In the genomic region with DNA sequence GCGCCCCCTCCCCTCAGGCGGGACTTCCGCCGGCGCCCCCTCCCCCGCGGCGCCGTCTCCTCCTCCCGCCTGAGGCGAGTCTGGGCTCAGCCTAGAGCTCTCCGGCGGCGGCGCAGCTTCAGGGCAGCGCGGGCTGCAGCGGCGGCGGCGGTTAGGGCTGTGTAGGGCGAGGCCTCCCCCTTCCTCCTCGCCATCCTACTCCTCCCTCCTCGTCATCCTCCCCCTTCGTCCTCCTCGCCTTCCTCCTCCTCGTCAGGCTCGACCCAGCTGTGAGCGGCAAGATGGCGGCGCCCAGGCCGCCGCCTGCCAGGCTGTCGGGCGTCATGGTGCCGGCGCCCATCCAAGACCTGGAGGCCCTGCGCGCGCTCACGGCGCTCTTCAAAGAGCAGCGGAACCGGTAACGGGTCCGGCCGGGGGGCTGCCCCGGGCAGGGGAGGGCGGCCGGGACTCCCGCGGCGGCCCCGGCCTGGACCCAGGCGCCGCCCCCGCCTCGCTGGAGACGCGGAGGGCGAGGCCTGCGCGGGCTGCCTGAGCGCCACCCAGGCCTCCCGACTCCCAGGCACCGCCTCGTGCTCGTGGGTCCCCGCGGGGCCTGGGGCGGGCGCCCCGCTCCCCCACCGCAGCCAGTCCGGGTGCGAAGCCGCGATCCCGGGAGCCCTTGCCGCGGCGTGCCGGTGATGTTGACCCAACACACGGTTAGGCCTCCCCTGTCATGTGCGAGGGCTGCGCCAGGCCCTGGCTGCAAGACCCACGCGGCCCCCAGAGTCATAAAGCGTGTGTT, we compare ENCODE assay signal across 8 cellular contexts. TPM values are rescaled to one million over a fixed set of nuclear protein-coding genes. Genes with fewer than 3 reads are reported as not detected.
A peak's percentile ranks its signal among the peaks of the same experiment; 100 is the strongest.
DNase-seq lines count a peak whose midpoint lies in the region; ATAC-seq and TF ChIP-seq lines count a peak whose summit lies in the region.

A gene with protein sequence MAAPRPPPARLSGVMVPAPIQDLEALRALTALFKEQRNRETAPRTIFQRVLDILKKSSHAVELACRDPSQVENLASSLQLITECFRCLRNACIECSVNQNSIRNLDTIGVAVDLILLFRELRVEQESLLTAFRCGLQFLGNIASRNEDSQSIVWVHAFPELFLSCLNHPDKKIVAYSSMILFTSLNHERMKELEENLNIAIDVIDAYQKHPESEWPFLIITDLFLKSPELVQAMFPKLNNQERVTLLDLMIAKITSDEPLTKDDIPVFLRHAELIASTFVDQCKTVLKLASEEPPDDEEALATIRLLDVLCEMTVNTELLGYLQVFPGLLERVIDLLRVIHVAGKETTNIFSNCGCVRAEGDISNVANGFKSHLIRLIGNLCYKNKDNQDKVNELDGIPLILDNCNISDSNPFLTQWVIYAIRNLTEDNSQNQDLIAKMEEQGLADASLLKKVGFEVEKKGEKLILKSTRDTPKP (plus strand): TSS at position 52 of the 781 bp plus-strand sequence. CDS start 230 bp downstream, at position 282.

- H3K18ac ChIP-seq in neuronal stem cell (ENCODE audit: low read length) = peak within 1 kb of the TSS; percentile 99

- peak; percentile 64 to 77 (median 74) for DNase-seq in CD4-positive, alpha-beta memory T cell
- DNase-seq in Kasumi-1 (lab: John Stamatoyannopoulos, UW) = peak; percentile 57 to 58
- DNase-seq in SJSA1 (ENCODE audit: low read depth in 1 of 2, low spot score in 2 of 2) = peak; percentile 83 to 88
- DNase-seq in activated naive CD4-positive, alpha-beta T cell (lab: John Stamatoyannopoulos, UW) = peak; percentile 29 to 68 (median 51)
- DNase-seq in neuronal stem cell (ENCODE audit: low spot score) = peak; percentile 81
- DNase-seq in stromal cell of bone marrow (ENCODE audit: low read depth) = peak; percentile 40

- peak within 1 kb of the TSS; percentile 71 to 92 (median 87) for H3K27ac Mint-ChIP-seq in CD4-positive, alpha-beta memory T cell

- H3K36me3 Mint-ChIP-seq in CD4-positive, alpha-beta memory T cell = peaks cover 3 to 4% of the 10 kb centered on the region in 2 donors

- TF ChIP-seq POLR2A in gastroesophageal sphincter (IDR thresholded peaks at IDR 0.05) = peak; percentile 26 to 41

- peak within 1 kb of the TSS; percentile 96 for H2BK5ac ChIP-seq in neuronal stem cell (ENCODE audit: low read length)

- H3K27ac ChIP-seq in CD4-positive, alpha-beta memory T cell (ENCODE audit: low read depth, low read length) = peak within 1 kb of the TSS; percentile 36
- H3K27ac ChIP-seq in SJSA1 = peak within 1 kb of the TSS; percentile 95
- peak within 1 kb of the TSS; percentile 18 to 90 (median 86) for H3K27ac ChIP-seq in gastroesophageal sphincter
- H3K27ac ChIP-seq in neuronal stem cell (replicated peaks; ENCODE audit: low read length) = peak within 1 kb of the TSS; percentile 89

- H3K4me2 ChIP-seq in neuronal stem cell (ENCODE audit: insufficient read depth, low read length, poor library complexity, severe bottlenecking) = peak within 1 kb of the TSS; percentile 83

- H3K27me3 Mint-ChIP-seq in CD4-positive, alpha-beta memory T cell = peaks cover 0 to 5% of the 10 kb centered on the region in 2 donors

- WGBS in gastroesophageal sphincter (ENCODE audit: low coverage in 1 of 2), 2 donors = 0% methylated on average over 4 of the region's 89 CpGs; no CpG with 5 or more reads in 1 of the 2 donors
- WGBS in neuronal stem cell (ENCODE audit: extremely low coverage in 2 of 2, insufficient read length in 2 of 2, insufficient replicate concordance in 1 of 2), 2 donors = no CpG with 5 or more reads among the region's 89 CpGs

- peak in 1 of 4 experiments; percentile 7 for TF ChIP-seq CTCF in gastroesophageal sphincter (IDR thresholded peaks at IDR 0.05)

- POLR2A ChIA-PET in CD4-positive, alpha-beta memory T cell (lab: Charles Lee; ENCODE audit: partially characterized antibody) = interaction anchor here (1.4 kb wide), 1 partner anchor 365 kb away, joined by 4 read pairs; no protein-coding TSS in a partner anchor

- peaks cover 0 to 3% (median 0%) of the 10 kb centered on the region in 8 donors for H3K9me3 Mint-ChIP-seq in CD4-positive, alpha-beta memory T cell

- peak within 1 kb of the TSS; percentile 96 for H3K4ac ChIP-seq in neuronal stem cell (ENCODE audit: low read length)

- H4K91ac ChIP-seq in neuronal stem cell (ENCODE audit: low read depth, low read length, poor library complexity) = peak within 1 kb of the TSS; percentile 53

- H2BK120ac ChIP-seq in neuronal stem cell (ENCODE audit: low read depth, low read length) = peak within 1 kb of the TSS; percentile 83

- ATAC-seq in GM21423 (IDR thresholded peaks at IDR 0.05; ENCODE audit: unreplicated experiment) (peak; percentile 63), gastroesophageal sphincter (peak; percentile 83)

- no peak for TF ChIP-seq EP300 in gastroesophageal sphincter (IDR thresholded peaks at IDR 0.05)

- H3K36me3 ChIP-seq in CD4-positive, alpha-beta memory T cell (ENCODE audit: insufficient read depth, low read length) = no peaks in the 10 kb centered on the region
- peaks cover 45% of the 10 kb centered on the region for H3K36me3 ChIP-seq in SJSA1
- H3K36me3 ChIP-seq in gastroesophageal sphincter = peaks cover 0 to 9% of the 10 kb centered on the region in 2 donors
- H3K36me3 ChIP-seq in neuronal stem cell (replicated peaks in 1 of 2; ENCODE audit: control insufficient read depth in 2 of 2, insufficient read depth in 2 of 2, low read length in 2 of 2) = peaks cover 2 to 17% of the 10 kb centered on the region in 2 donors

- H3K4me1 ChIP-seq in CD4-positive, alpha-beta memory T cell (ENCODE audit: insufficient read depth, low read length) = peaks cover 31% of the 10 kb centered on the region
- H3K4me1 ChIP-seq in SJSA1 (replicated peaks) (peaks cover 70% of the 10 kb centered on the region), gastroesophageal sphincter (peaks cover 8 to 57% (median 23%) of the 10 kb centered on the region in 3 donors), neuronal stem cell (ENCODE audit: control insufficient read depth in 2 of 2, insufficient read depth in 1 of 2, low read depth in 1 of 2, low read length in 2 of 2) (peaks cover 6 to 17% of the 10 kb centered on the region in 2 donors)

- peak within 1 kb of the TSS; percentile 100 for H3K9ac ChIP-seq in neuronal stem cell (ENCODE audit: low read depth, low read length, poor library complexity)

- H2BK12ac ChIP-seq in neuronal stem cell (ENCODE audit: low read length) = peak within 1 kb of the TSS; percentile 53

- intact Hi-C loops in CD4-positive, alpha-beta memory T cell (cut with micrococcal nuclease) = no loop called here

- H3K4me3 Mint-ChIP-seq in CD4-positive, alpha-beta memory T cell = peak within 1 kb of the TSS; percentile 88 to 95 (median 90)

- H3K23ac ChIP-seq in neuronal stem cell (ENCODE audit: low read depth, low read length, poor library complexity) = peak within 1 kb of the TSS; percentile 98

- peak within 1 kb of the TSS; percentile 77 to 83 for H3K4me3 ChIP-seq in CD4-positive, alpha-beta memory T cell (ENCODE audit: low read length in 2 of 2)
- H3K4me3 ChIP-seq in SJSA1 (peak within 1 kb of the TSS; percentile 96), gastroesophageal sphincter (peak within 1 kb of the TSS; percentile 67 to 89), neuronal stem cell (ENCODE audit: low read length in 2 of 2) (peak within 1 kb of the TSS; percentile 93 to 100)

- H2AFZ ChIP-seq in neuronal stem cell (ENCODE audit: low read length) = peak within 1 kb of the TSS; percentile 99

- H3K79me1 ChIP-seq in neuronal stem cell (ENCODE audit: low read depth, low read length) = peaks cover 4% of the 10 kb centered on the region

- no peaks in the 10 kb centered on the region for H3K27me3 ChIP-seq in CD4-positive, alpha-beta memory T cell (ENCODE audit: insufficient read depth, low read length)
- no peaks in the 10 kb centered on the region for H3K27me3 ChIP-seq in SJSA1 (replicated peaks)
- no peaks in the 10 kb centered on the region for H3K27me3 ChIP-seq in gastroesophageal sphincter
- H3K27me3 ChIP-seq in neuronal stem cell (ENCODE audit: control insufficient read depth in 3 of 3, insufficient read depth in 3 of 3, low read depth in 1 of 3, low read length in 3 of 3) = peaks cover 0 to 3% (median 0%) of the 10 kb centered on the region in 3 experiments

- peaks cover 27 to 46% (median 36%) of the 10 kb centered on the region in 4 donors for H3K4me1 Mint-ChIP-seq in CD4-positive, alpha-beta memory T cell

- no peaks in the 10 kb centered on the region for H3K9me3 ChIP-seq in CD4-positive, alpha-beta memory T cell (ENCODE audit: control insufficient read depth in 1 of 2, low read length in 2 of 2)
- no peaks in the 10 kb centered on the region; the same call in 1 of the 2 replicates for H3K9me3 ChIP-seq in SJSA1 (replicated peaks)
- H3K9me3 ChIP-seq in gastroesophageal sphincter = no peaks in the 10 kb centered on the region
- no peaks in the 10 kb centered on the region for H3K9me3 ChIP-seq in neuronal stem cell (replicated peaks in 1 of 2; ENCODE audit: control insufficient read depth in 2 of 2, insufficient read depth in 1 of 2, low read depth in 1 of 2, low read length in 2 of 2)

- peak within 1 kb of the TSS; percentile 60 for H2BK15ac ChIP-seq in neuronal stem cell (ENCODE audit: low read length)

- CTCF ChIA-PET in CD4-positive, alpha-beta memory T cell (lab: Charles Lee; ENCODE audit: partially characterized antibody) = interaction anchor here (1.2 kb wide), 1 partner anchor 26 kb away, joined by 4 read pairs; no protein-coding TSS in a partner anchor

- peak within 1 kb of the TSS; percentile 99 for H3K14ac ChIP-seq in neuronal stem cell (ENCODE audit: low read length)

- peak within 1 kb of the TSS; percentile 79 for H2AK5ac ChIP-seq in neuronal stem cell (ENCODE audit: low read depth, low read length)

- peak within 1 kb of the TSS; percentile 54 for H4K8ac ChIP-seq in neuronal stem cell (ENCODE audit: low read depth, low read length)

RNA-seq across cellular contexts. Expression of the gene that starts here (rescaled TPM):
- 10 to 100 TPM; 61.8 to 69.0 TPM for total RNA-seq in CD4-positive, alpha-beta memory T cell
- polyA plus RNA-seq in CD4-positive, alpha-beta memory T cell = 100 to 1,000 TPM in 1 of 2 donors, 10 to 100 TPM in 1; 83.5 to 102 TPM
- total RNA-seq in SJSA1 (2014; rRNA removed; shearing (Covaris generic)) = 192 and 302 TPM in 2 replicates
- 100 to 1,000 TPM in 2 of 4 donors, 10 to 100 TPM in 2; 78.5 to 152 (median 113) TPM for total RNA-seq in gastroesophageal sphincter
- 89.3 TPM for polyA plus RNA-seq in neuronal stem cell (2013, experiment 1 of 2)
- 84.7 TPM for polyA plus RNA-seq in neuronal stem cell (2013, experiment 2 of 2)

Comparison
In these comparisons a context has a peak if more than half of its experiments do, and no peak if none do; other contexts are left out.
1. Peak in every context shown above with its lines: DNase-seq, ATAC-seq, H3K4me3 ChIP-seq and H3K27ac ChIP-seq.
2. H3K27ac ChIP-seq: peak in every context shown above with its lines; median percentile 95 in SJSA1; 89 in neuronal stem cell; 86 in gastroesophageal sphincter; 36 in CD4-positive, alpha-beta memory T cell.